1 cellular context compared by ENCODE assay signal in genomic region chr5:76143884-76144283, GRCh38.
TF ChIP-seq lines count a peak whose summit lies in the region.

No MANE protein-coding gene starts in this region.

TF ChIP-seq in HepG2, 621 proteins besides CTCF, POLR2A, EP300 and RAD21 (continued from another document):
- no peak for TF ChIP-seq HINFP (CRISPR knock-in tag; IDR thresholded peaks at IDR 0.05; ENCODE audit: low read depth)
